ENCODE assay signal across 9 cellular contexts in the genomic region with DNA sequence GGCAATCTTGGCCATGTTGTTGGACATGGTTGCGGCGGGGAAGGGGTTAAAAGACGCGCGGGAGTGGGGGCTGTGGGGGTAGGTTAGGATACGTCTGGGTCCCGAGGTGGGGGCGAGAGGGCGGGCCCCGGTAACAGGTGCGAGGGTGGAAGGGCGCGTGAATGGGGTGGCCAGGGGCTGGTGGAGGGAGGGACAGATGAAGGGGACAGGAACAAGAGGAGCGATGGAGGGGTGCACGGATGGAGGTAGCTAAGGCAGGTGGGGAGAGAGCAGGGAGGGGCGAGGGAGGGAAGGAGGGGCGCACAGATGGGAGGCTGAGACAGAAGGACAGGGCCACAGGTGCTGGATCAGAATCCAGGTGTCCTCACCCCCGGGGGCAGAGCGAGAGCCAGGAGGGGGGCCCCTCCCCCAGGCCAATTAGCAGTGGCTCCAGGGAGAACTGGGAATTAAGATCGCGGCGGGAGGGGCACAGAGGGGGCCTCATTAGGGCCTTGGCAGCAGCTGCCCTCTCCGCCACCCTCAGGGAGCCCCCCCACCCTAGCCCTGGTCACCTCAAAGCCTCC. TPM values are rescaled to one million over a fixed set of nuclear protein-coding genes. Genes with fewer than 3 reads are reported as not detected.
DNase-seq lines count a peak whose midpoint lies in the region; ATAC-seq, FAIRE-seq and TF ChIP-seq lines count a peak whose summit lies in the region.
"Had no signal": no experiment of that assay in that cellular context is flagged by ENCODE, and none has a peak within 500 bp of the region (broad histone marks: within the 10 kb centered on the region; RNA-seq: fewer than 3 reads in every experiment).

No MANE protein-coding gene starts in this region.

- peak overlapping the region; percentile 66 for H3K4me3 Mint-ChIP-seq in Caco-2 (ENCODE audit: unreplicated experiment)
- peak overlapping the region in 9 of 10 donors; percentile 32 to 90 (median 87) for H3K4me3 Mint-ChIP-seq in naive thymus-derived CD4-positive, alpha-beta T cell

- peak overlapping the region; percentile 32 for H3K4me3 ChIP-seq in Caco-2 (ENCODE audit: low read depth, low read length)
- H3K4me3 ChIP-seq in astrocyte of the spinal cord (ENCODE audit: low read depth, low read length): peak overlapping the region; percentile 27
- H3K4me3 ChIP-seq in naive thymus-derived CD4-positive, alpha-beta T cell (ENCODE audit: low read length): peak overlapping the region; percentile 40
- H3K4me3 ChIP-seq in aorta (ENCODE audit: low read length in 2 of 2): no peak overlapping the region

- H3K27me3 ChIP-seq in Caco-2 (replicated peaks; ENCODE audit: control insufficient read depth, insufficient read depth, low read length) (no peaks in the 10 kb centered on the region; the same call in 1 of the 2 replicates), aorta (ENCODE audit: control insufficient read depth in 1 of 2, insufficient read depth in 2 of 2, low read length in 1 of 2) (no peaks in the 10 kb centered on the region)
- H3K27me3 ChIP-seq in naive thymus-derived CD4-positive, alpha-beta T cell (ENCODE audit: control insufficient read depth in 2 of 2, insufficient read depth in 2 of 2, low read length in 2 of 2): no peaks in the 10 kb centered on the region

- peaks cover 8% of the 10 kb centered on the region for H3K4me1 Mint-ChIP-seq in Caco-2 (ENCODE audit: low read depth, unreplicated experiment)
- peaks cover 10 to 31% (median 22%) of the 10 kb centered on the region in 7 donors for H3K4me1 Mint-ChIP-seq in naive thymus-derived CD4-positive, alpha-beta T cell

- POLR2A ChIA-PET in Caco-2 (lab: Charles Lee): no interaction called here
- POLR2A ChIA-PET in naive thymus-derived CD4-positive, alpha-beta T cell (lab: Charles Lee): interaction anchor here (1.9 to 5.2 kb wide), 5 partner anchors 13 to 34 kb away, joined by 6 to 40 read pairs (median 23); a partner anchor contains a TSS

- no peak for TF ChIP-seq CTCF in Caco-2 (IDR thresholded peaks at IDR 0.05; ENCODE audit: insufficient read depth in 1 of 2, low read depth in 1 of 2, low read length in 1 of 2, severe bottlenecking in 1 of 2, unreplicated experiment in 1 of 2)
- no peak for TF ChIP-seq CTCF in astrocyte of the spinal cord (IDR thresholded peaks at IDR 0.05; ENCODE audit: low read depth, low read length)

- FAIRE-seq in H54 (lab: Jason Lieb, UNC): no peak

- CTCF ChIA-PET in Caco-2 (lab: Charles Lee): interaction anchor here (0.6 to 1.9 kb wide), 4 partner anchors 18 to 1431 kb away, joined by 3 to 11 read pairs (median 4); no protein-coding TSS in a partner anchor
- CTCF ChIA-PET in naive thymus-derived CD4-positive, alpha-beta T cell (lab: Charles Lee): interaction anchor here (1.6 to 2.2 kb wide), 2 partner anchors 20 to 23 kb away, joined by 5 to 7 read pairs; no protein-coding TSS in a partner anchor

- H3K9me3 ChIP-seq in Caco-2 (no peaks in the 10 kb centered on the region), aorta (ENCODE audit: control insufficient read depth, low read length) (no peaks in the 10 kb centered on the region)
- no peaks in the 10 kb centered on the region for H3K9me3 ChIP-seq in naive thymus-derived CD4-positive, alpha-beta T cell (ENCODE audit: control insufficient read depth in 2 of 3, low read length in 3 of 3)

- 11 to 16% methylated on average over 23 of the region's 23 CpGs for WGBS in aorta, 2 donors

- H3K27me3 Mint-ChIP-seq in Caco-2 (ENCODE audit: insufficient read depth, unreplicated experiment): peaks cover 12% of the 10 kb centered on the region
- peaks cover 0 to 13% (median 0%) of the 10 kb centered on the region in 5 donors for H3K27me3 Mint-ChIP-seq in naive thymus-derived CD4-positive, alpha-beta T cell

- H3K36me3 Mint-ChIP-seq in Caco-2 (ENCODE audit: insufficient read depth, unreplicated experiment): no peaks in the 10 kb centered on the region
- H3K36me3 Mint-ChIP-seq in naive thymus-derived CD4-positive, alpha-beta T cell: peaks cover 0 to 3% (median 0%) of the 10 kb centered on the region in 5 donors

- peak overlapping the region; percentile 44 for H3K27ac ChIP-seq in naive thymus-derived CD4-positive, alpha-beta T cell (ENCODE audit: low read depth, low read length)
- H3K27ac ChIP-seq in aorta (ENCODE audit: low read depth in 1 of 2, low read length in 2 of 2): no peak overlapping the region

- ATAC-seq in naive thymus-derived CD4-positive, alpha-beta T cell: no peak
- ATAC-seq in HG03159 (IDR thresholded peaks at IDR 0.05; ENCODE audit: unreplicated experiment) (no peak), aorta (ENCODE audit: low FRiP score) (no peak)

- no peaks in the 10 kb centered on the region for H3K9me3 Mint-ChIP-seq in Caco-2 (ENCODE audit: unreplicated experiment)
- H3K9me3 Mint-ChIP-seq in naive thymus-derived CD4-positive, alpha-beta T cell: no peaks in the 10 kb centered on the region

- H3K36me3 ChIP-seq in Caco-2 (ENCODE audit: control insufficient read depth, insufficient read depth, low read length): no peaks in the 10 kb centered on the region
- H3K36me3 ChIP-seq in naive thymus-derived CD4-positive, alpha-beta T cell (ENCODE audit: control insufficient read depth in 2 of 3, insufficient read depth in 3 of 3, low read length in 3 of 3): no peaks in the 10 kb centered on the region
- no peaks in the 10 kb centered on the region for H3K36me3 ChIP-seq in aorta (ENCODE audit: control insufficient read depth in 1 of 2, insufficient read depth in 2 of 2, low read length in 1 of 2)

- BruUV-seq in Caco-2 (replicated peaks; lab: Mats Ljungman, UMichigan): no TSS peak

- in situ Hi-C loops in astrocyte of the spinal cord (cut with HindIII; ENCODE audit: low sequenced_read_pairs): no loop called here

- intact Hi-C loops in Caco-2 (cut with micrococcal nuclease; ENCODE audit: unreplicated experiment) (loop anchor here (1.0 kb wide), 2 partner anchors 27 to 31 kb away; a partner anchor contains a TSS), aorta (cut with DNase I) (no loop called here)
- intact Hi-C loops in naive thymus-derived CD4-positive, alpha-beta T cell (cut with micrococcal nuclease): loop anchor here (1.0 to 5.0 kb wide), 6 partner anchors 20 to 1227 kb away; a partner anchor contains a TSS

- DNase-seq in Caco-2: no peak
- DNase-seq in NCI-H1105 treated with DMSO at 0.1 percent for 48 hours (lab: John Stamatoyannopoulos, UW): peak; percentile 88
- DNase-seq in astrocyte of the spinal cord (ENCODE audit: low read depth, low spot score): no peak
- no peak for DNase-seq in naive thymus-derived CD4-positive, alpha-beta T cell
- DNase-seq in SHP77 treated with DMSO at 0.1 percent for 48 hours (lab: John Stamatoyannopoulos, UW): no peak
- no peak for DNase-seq in H54 (ENCODE audit: insufficient read length, low spot score)
- no peak for DNase-seq in aorta

- no peak overlapping the region for H3K27ac Mint-ChIP-seq in Caco-2 (ENCODE audit: unreplicated experiment)
- H3K27ac Mint-ChIP-seq in naive thymus-derived CD4-positive, alpha-beta T cell: peak overlapping the region in 3 of 9 donors; percentile 66 to 96 (median 84)

- H3K4me1 ChIP-seq in Caco-2 (peaks cover 14% of the 10 kb centered on the region), aorta (ENCODE audit: control insufficient read depth in 1 of 2, insufficient read depth in 2 of 2, low read length in 2 of 2) (no peaks in the 10 kb centered on the region)
- peaks cover 28% of the 10 kb centered on the region in 2 donors for H3K4me1 ChIP-seq in naive thymus-derived CD4-positive, alpha-beta T cell (ENCODE audit: control insufficient read depth in 2 of 2, insufficient read depth in 2 of 2, low read length in 2 of 2)

- TF ChIP-seq POLR2A in H54 (IDR thresholded peaks at IDR 0.05; ENCODE audit: low read depth, low read length): no peak

RNA-seq across cellular contexts. Expression of a gene that starts 1.3 kb away (rescaled TPM):
- not detected in 2 replicates for total RNA-seq in Caco-2 (2022)
- 10 to 100 TPM in 1 of 5 experiments, 1 to 10 TPM in 1, not detected in 3; 3.2 to 12.3 TPM for total RNA-seq in naive thymus-derived CD4-positive, alpha-beta T cell
- polyA plus RNA-seq in naive thymus-derived CD4-positive, alpha-beta T cell: 1 to 10 TPM in 1 of 2 donors, not detected in 1; 9.7 TPM
- total RNA-seq in aorta: 1 to 10 TPM; 3.0 to 4.5 TPM
- polyA plus RNA-seq in aorta: not detected
- total RNA-seq: liver had no signal
- polyA plus RNA-seq: liver had no signal

RNA-seq across cellular contexts. Expression of a gene that starts 9.8 kb away (rescaled TPM):
- total RNA-seq in Caco-2 (2022) (not detected in 2 replicates), aorta (10 to 100 TPM; 70.4 to 70.8 TPM)
- total RNA-seq in naive thymus-derived CD4-positive, alpha-beta T cell: 10 to 100 TPM in 1 of 5 experiments, 1 to 10 TPM in 4; 4.2 to 99.1 (median 4.9) TPM
- 10 to 100 TPM in 1 of 2 donors, 1 to 10 TPM in 1; 5.1 to 13.2 TPM for polyA plus RNA-seq in naive thymus-derived CD4-positive, alpha-beta T cell
- 100 to 1,000 TPM in 1 of 2 donors, 10 to 100 TPM in 1; 17.3 to 119 TPM for polyA plus RNA-seq in aorta

RNA-seq across cellular contexts. Expression of a gene that starts 26.2 kb away (rescaled TPM):
- 0.39 and 0.75 TPM in 2 replicates for total RNA-seq in Caco-2 (2022)
- total RNA-seq in naive thymus-derived CD4-positive, alpha-beta T cell: 1 to 10 TPM in 1 of 5 experiments, under 1 TPM in 3, not detected in 1; 0.11 to 1.3 (median 0.34) TPM
- polyA plus RNA-seq in naive thymus-derived CD4-positive, alpha-beta T cell: under 1 TPM in 1 of 2 donors, not detected in 1; 0.07 TPM
- total RNA-seq in aorta: 100 to 1,000 TPM in 1 of 2 donors, 10 to 100 TPM in 1; 84.1 to 216 TPM
- polyA plus RNA-seq in aorta: 10 to 100 TPM; 24.4 to 47.0 TPM

RNA-seq across cellular contexts. Expression of a gene that starts 33.6 kb away (rescaled TPM):
- 465 and 484 TPM in 2 replicates for total RNA-seq in Caco-2 (2022)
- total RNA-seq in naive thymus-derived CD4-positive, alpha-beta T cell: 100 to 1,000 TPM; 203 to 517 (median 266) TPM
- 100 to 1,000 TPM; 242 to 254 TPM for polyA plus RNA-seq in naive thymus-derived CD4-positive, alpha-beta T cell
- 100 to 1,000 TPM; 212 to 237 TPM for total RNA-seq in aorta
- 100 to 1,000 TPM; 197 to 240 TPM for polyA plus RNA-seq in aorta

Comparison
In these comparisons a context has a peak if more than half of its experiments do, and no peak if none do; other contexts are left out.
1. H3K4me3 ChIP-seq: peak in Caco-2 (single experiment), astrocyte of the spinal cord (single experiment) and naive thymus-derived CD4-positive, alpha-beta T cell (single experiment); none in aorta (0 of 2).
2. RNA of a gene that starts 26.2 kb away (total RNA-seq): 84.1 to 216 TPM in aorta; 0.39 to 0.75 TPM in Caco-2 and 0.11 to 1.3 TPM in naive thymus-derived CD4-positive, alpha-beta T cell; every median in the first group is over 10 times any median in the second.
3. intact Hi-C loops: an anchor here in Caco-2 (1.0 kb wide) and naive thymus-derived CD4-positive, alpha-beta T cell (1.0 to 5.0 kb wide); none called in aorta.